In the genomic region with DNA sequence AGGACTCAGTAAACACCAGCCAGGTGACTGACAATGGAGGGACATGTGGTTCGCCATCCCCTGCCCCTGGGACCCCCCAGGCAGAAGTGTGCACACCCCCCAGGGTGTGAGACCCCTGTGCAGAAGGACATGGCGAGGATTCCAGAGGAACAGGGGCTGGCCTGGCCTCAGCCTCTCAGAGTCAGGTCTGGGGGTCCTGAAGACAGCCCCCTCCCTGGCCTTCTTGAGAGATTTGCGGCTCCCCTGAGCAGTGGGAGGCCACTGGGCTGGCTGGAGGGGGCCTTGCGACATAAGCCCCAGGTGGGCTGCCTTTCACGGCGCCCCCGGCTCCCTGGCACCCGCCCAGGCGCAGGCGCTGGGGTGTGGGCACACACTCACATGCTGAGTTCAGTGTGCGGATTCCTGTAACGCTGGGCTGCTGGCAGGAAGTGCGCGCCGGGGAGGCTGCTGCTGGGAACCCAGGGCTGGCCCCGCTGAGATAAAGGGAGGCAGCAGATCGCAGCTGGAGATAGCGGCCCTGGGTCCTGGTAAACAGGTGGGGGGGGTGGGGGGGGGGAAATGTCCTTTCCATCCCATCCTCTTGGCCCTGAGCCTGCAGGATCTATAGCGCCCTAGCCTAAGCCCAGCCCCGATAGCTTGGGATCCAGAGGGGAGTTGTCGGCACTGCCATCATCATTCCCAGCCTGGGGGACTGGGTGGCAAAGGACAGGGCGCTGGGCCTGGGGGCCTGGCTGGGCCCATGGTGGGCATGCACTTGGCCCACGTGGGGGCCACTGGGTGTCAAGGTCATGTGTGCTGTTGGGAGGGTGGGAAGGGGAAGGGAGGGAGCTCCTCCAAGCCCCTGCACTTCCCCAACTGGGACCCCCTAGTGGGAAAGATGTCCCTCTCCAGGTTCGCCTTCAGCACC, we compare ENCODE assay signal across 9 cellular contexts. TPM values are rescaled to one million over a fixed set of nuclear protein-coding genes. Genes with fewer than 3 reads are reported as not detected.
DNase-seq lines count a peak whose midpoint lies in the region; ATAC-seq and TF ChIP-seq lines count a peak whose summit lies in the region.
"Had no signal": no experiment of that assay in that cellular context is flagged by ENCODE, and none has a peak within 500 bp of the region (broad histone marks: within the 10 kb centered on the region; RNA-seq: fewer than 3 reads in every experiment).

No MANE protein-coding gene starts in this region.

- no peaks in the 10 kb centered on the region for H3K9me3 Mint-ChIP-seq in activated naive CD4-positive, alpha-beta T cell treated with anti-CD3 and anti-CD28 coated beads, Interleukin-2, amount 50 U/mL, for 24 hours
- no peaks in the 10 kb centered on the region for H3K9me3 Mint-ChIP-seq in mesothelial cell of epicardium

- peaks cover 55% of the 10 kb centered on the region for H3K4me1 ChIP-seq in DOHH2 (ENCODE audit: control insufficient read depth, low read length)
- H3K4me1 ChIP-seq in stomach smooth muscle (ENCODE audit: control insufficient read depth, insufficient read depth, low read length) = peaks cover 4% of the 10 kb centered on the region

- no peak overlapping the region for H3K27ac ChIP-seq in DOHH2 (ENCODE audit: low read depth, low read length)
- peak overlapping the region; percentile 19; the same call in 1 of the 2 replicates for H3K27ac ChIP-seq in SK-N-MC
- peak overlapping the region; percentile 31 for H3K27ac ChIP-seq in stomach smooth muscle (ENCODE audit: low read length)

- H3K9ac ChIP-seq in SK-N-MC (ENCODE audit: insufficient read length) = no peak overlapping the region
- no peak overlapping the region for H3K9ac ChIP-seq in stomach smooth muscle (ENCODE audit: low read length in 2 of 2)

- peaks cover 76% of the 10 kb centered on the region for H3K4me1 Mint-ChIP-seq in activated naive CD4-positive, alpha-beta T cell treated with anti-CD3 and anti-CD28 coated beads, Interleukin-2, amount 50 U/mL, for 24 hours
- H3K4me1 Mint-ChIP-seq in mesothelial cell of epicardium = peaks cover 50% of the 10 kb centered on the region

- H3K4me3 Mint-ChIP-seq in activated naive CD4-positive, alpha-beta T cell treated with anti-CD3 and anti-CD28 coated beads, Interleukin-2, amount 50 U/mL, for 24 hours = peak overlapping the region; percentile 73
- H3K4me3 Mint-ChIP-seq in mesothelial cell of epicardium = peak overlapping the region; percentile 24

- no peaks in the 10 kb centered on the region for H3K27me3 Mint-ChIP-seq in activated naive CD4-positive, alpha-beta T cell treated with anti-CD3 and anti-CD28 coated beads, Interleukin-2, amount 50 U/mL, for 24 hours
- no peaks in the 10 kb centered on the region for H3K27me3 Mint-ChIP-seq in mesothelial cell of epicardium (ENCODE audit: low read depth)

- no peaks in the 10 kb centered on the region for H3K36me3 Mint-ChIP-seq in activated naive CD4-positive, alpha-beta T cell treated with anti-CD3 and anti-CD28 coated beads, Interleukin-2, amount 50 U/mL, for 24 hours
- H3K36me3 Mint-ChIP-seq in mesothelial cell of epicardium = no peaks in the 10 kb centered on the region

- no peak for DNase-seq in SK-N-MC (ENCODE audit: low read depth, low spot score)
- peak in 1 of 2 experiments; percentile 38 for DNase-seq in mesothelial cell of epicardium (ENCODE audit: low spot score in 2 of 2, unreplicated experiment in 2 of 2)
- no peak for DNase-seq in NCI-H2107 treated with DMSO at 0.1 percent for 48 hours (lab: John Stamatoyannopoulos, UW; ENCODE audit: unreplicated experiment)
- no peak for DNase-seq in NCI-H2029 (lab: John Stamatoyannopoulos, UW)

- peak overlapping the region; percentile 59 for H3K4me2 ChIP-seq in DOHH2 (ENCODE audit: low read length)

- no peak for ATAC-seq in HG03469 (IDR thresholded peaks at IDR 0.05; ENCODE audit: unreplicated experiment)

- H3K4me3 ChIP-seq in DOHH2 (ENCODE audit: low read length) = 0 out of 2 replicates have a peak overlapping the region, but pooled peaks have one; percentile 32
- peak overlapping the region; percentile 49 for H3K4me3 ChIP-seq in SK-N-MC
- H3K4me3 ChIP-seq in stomach smooth muscle (ENCODE audit: low read length in 2 of 2) = no peak overlapping the region

- H3K36me3 ChIP-seq in DOHH2 (ENCODE audit: control insufficient read depth, low read length) (no peaks in the 10 kb centered on the region), SK-N-MC (ENCODE audit: insufficient read depth, low read length) (no peaks in the 10 kb centered on the region), stomach smooth muscle (ENCODE audit: control insufficient read depth in 2 of 2, insufficient read depth in 2 of 2, low read length in 2 of 2) (no peaks in the 10 kb centered on the region)

- peaks cover 7% of the 10 kb centered on the region for H3K27me3 ChIP-seq in DOHH2 (ENCODE audit: control insufficient read depth, low read length)
- peaks cover 0 to 3% of the 10 kb centered on the region in 2 donors for H3K27me3 ChIP-seq in stomach smooth muscle (ENCODE audit: control insufficient read depth in 1 of 2, insufficient read depth in 2 of 2, low read length in 2 of 2)

- no peaks in the 10 kb centered on the region for H3K79me2 ChIP-seq in DOHH2 (ENCODE audit: control insufficient read depth, low read length)

- H3K9me3 ChIP-seq in DOHH2 (ENCODE audit: control insufficient read depth, insufficient read depth, low read length) = no peaks in the 10 kb centered on the region
- H3K9me3 ChIP-seq in SK-N-MC (ENCODE audit: low read depth, low read length) = no peaks in the 10 kb centered on the region
- no peaks in the 10 kb centered on the region for H3K9me3 ChIP-seq in stomach smooth muscle (ENCODE audit: control insufficient read depth in 2 of 2, low read length in 2 of 2)

- H3F3A ChIP-seq in DOHH2 (ENCODE audit: control insufficient read depth, insufficient read depth) = no peaks in the 10 kb centered on the region; the same call in 1 of the 2 replicates

- no peaks in the 10 kb centered on the region for H4K20me1 ChIP-seq in DOHH2 (ENCODE audit: control insufficient read depth, insufficient read depth, low read depth, low read length)

- H3K9me2 ChIP-seq in DOHH2 (replicated peaks; ENCODE audit: control insufficient read depth, low read length) = no peaks in the 10 kb centered on the region

- H3K27ac Mint-ChIP-seq in activated naive CD4-positive, alpha-beta T cell treated with anti-CD3 and anti-CD28 coated beads, Interleukin-2, amount 50 U/mL, for 24 hours = peak overlapping the region; percentile 91
- H3K27ac Mint-ChIP-seq in mesothelial cell of epicardium = peak overlapping the region; percentile 94

- TF ChIP-seq CTCF in DOHH2 (IDR thresholded peaks at IDR 0.05; ENCODE audit: low read depth, low read length, poor library complexity, severe bottlenecking) (no peak), mesothelial cell of epicardium (IDR thresholded peaks at IDR 0.05; ENCODE audit: unreplicated experiment) (no peak)

RNA-seq across cellular contexts. Expression of a gene that starts 27.1 kb away (rescaled TPM):
- total RNA-seq in mesothelial cell of epicardium = 1.5 to 1.8 TPM (median 1.5 TPM) in 3 replicates
- total RNA-seq: epithelial cell of proximal tubule had no signal

RNA-seq across cellular contexts. Expression of a gene that starts 44.5 kb away (rescaled TPM):
- 22.8 to 23.8 TPM (median 22.9 TPM) in 3 replicates for total RNA-seq in mesothelial cell of epicardium

Comparison
In these comparisons a context has a peak if more than half of its experiments do, and no peak if none do; other contexts are left out.
1. H3K4me3 ChIP-seq: peak in DOHH2 (single experiment) and SK-N-MC (single experiment); none in stomach smooth muscle (0 of 2).